23 cellular contexts compared by ENCODE assay signal in genomic region chr13:32582991-32583390, GRCh38.
"Had no signal": no experiment of that assay in that cellular context is flagged by ENCODE, and none has a peak within 500 bp of the region (broad histone marks: within the 10 kb centered on the region; RNA-seq: fewer than 3 reads in every experiment).

No MANE protein-coding gene starts in this region.

- H3K36me3 ChIP-seq: stomach, suprapubic skin, thoracic aorta, thyroid gland, tibial artery, tibial nerve, transverse colon, upper lobe of left lung, upper lobe of right lung, uterus, vagina had no signal

- DNase-seq: stimulated activated CD4-positive, alpha-beta T cell treated with anti-CD3 and anti-CD28 coated beads, Interleukin-2, amount 100 ng/mL, for 48 hours; stimulated activated CD4-positive, alpha-beta T cell treated with anti-CD3 and anti-CD28 coated beads, Interleukin-4, amount 100 ng/mL, for 1 hour; stimulated activated CD4-positive, alpha-beta T cell treated with anti-CD3 and anti-CD28 coated beads, Interleukin-4, amount 100 ng/mL, for 24 hours; stimulated activated CD4-positive, alpha-beta T cell treated with anti-CD3 and anti-CD28 coated beads, Interleukin-4, amount 100 ng/mL, for 4 hours; stimulated activated CD8-positive, alpha-beta memory T cell treated with anti-CD3 and anti-CD28 coated beads, Interleukin-4, amount 100 ng/mL, for 48 hours; stimulated activated naive B cell treated with anti-CD40 and anti-IgM and Interleukin-4, amounts not matched to agents 10 μg/mL and 1 μg/mL and 100 μg/mL, for 72 hours; stimulated activated naive CD4-positive, alpha-beta T cell; stimulated activated naive CD4-positive, alpha-beta T cell treated with Interleukin-2 at 50 U/mL for 16 hours; stimulated activated naive CD8-positive, alpha-beta T cell treated with anti-CD3 and anti-CD28 coated beads, Interleukin-15, amount 100 ng/mL, for 72 hours; stimulated activated naive CD8-positive, alpha-beta T cell treated with anti-CD3 and anti-CD28 coated beads, Interleukin-15, Interleukin-2, amounts not matched to agents 100 U/mL and 50 U/mL, for 24 hours; stomach; substantia nigra; testis; thyroid gland; tibial artery; transverse colon; upper lobe of left lung; upper lobe of right lung; uterus had no signal

- H3K27ac ChIP-seq: stomach, suprapubic skin, testis, thoracic aorta, thyroid gland, tibial artery, tibial nerve, transverse colon, upper lobe of left lung, upper lobe of right lung, uterus, vagina had no signal

- H3K4me3 ChIP-seq: stomach, suprapubic skin, testis, thoracic aorta, thyroid gland, tibial artery, tibial nerve, transverse colon, upper lobe of left lung, upper lobe of right lung, uterus, vagina had no signal

- H3K9me3 ChIP-seq: suprapubic skin, testis, thoracic aorta, thyroid gland, tibial artery, upper lobe of right lung, uterus, vagina had no signal

- H3K4me1 ChIP-seq: upper lobe of right lung, uterus had no signal

- H3K27me3 ChIP-seq: stomach, suprapubic skin, testis, thyroid gland, tibial artery, tibial nerve, transverse colon, upper lobe of left lung, upper lobe of right lung, uterus, vagina had no signal
